Comparison of ENCODE assay signal across 27 cellular contexts in the genomic region with DNA sequence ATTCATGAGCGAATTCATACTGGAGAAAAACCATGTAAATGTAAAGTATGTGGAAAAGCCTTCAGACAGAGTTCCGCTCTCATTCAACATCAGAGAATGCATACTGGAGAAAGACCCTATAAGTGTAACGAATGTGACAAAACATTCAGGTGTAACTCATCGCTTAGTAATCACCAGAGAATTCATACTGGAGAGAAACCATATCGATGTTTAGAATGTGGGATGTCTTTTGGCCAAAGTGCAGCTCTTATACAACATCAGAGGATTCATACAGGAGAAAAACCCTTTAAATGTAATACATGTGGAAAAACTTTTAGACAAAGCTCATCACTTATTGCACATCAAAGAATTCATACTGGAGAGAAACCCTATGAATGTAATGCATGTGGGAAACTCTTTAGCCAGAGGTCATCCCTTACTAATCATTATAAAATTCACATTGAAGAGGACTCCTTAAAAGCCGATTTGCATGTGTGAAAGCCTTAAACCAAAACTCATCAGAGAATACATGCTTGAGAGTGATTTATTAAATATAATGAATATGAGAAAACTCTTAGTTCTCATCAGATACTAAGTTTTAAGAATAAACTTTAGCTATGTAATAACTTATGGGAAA. TPM values are rescaled to one million over a fixed set of nuclear protein-coding genes. Genes with fewer than 3 reads are reported as not detected.
"Had no signal": no experiment of that assay in that cellular context is flagged by ENCODE, and none has a peak within 500 bp of the region (broad histone marks: within the 10 kb centered on the region; RNA-seq: fewer than 3 reads in every experiment).

No MANE protein-coding gene starts in this region.

- DNase-seq: activated CD4-positive, alpha-beta memory T cell treated with anti-CD3 and anti-CD28 coated beads for 36 hours; activated CD4-positive, alpha-beta T cell treated with anti-CD3 and anti-CD28 coated beads, Interleukin-2, amount 10 ng/mL, durations not matched to agents 7 days and 5 days; activated CD4-positive, CD25-positive, alpha-beta regulatory T cell; activated CD8-positive, alpha-beta memory T cell treated with anti-CD3 and anti-CD28 coated beads for 24 hours; activated effector memory CD4-positive, alpha-beta T cell treated with anti-CD3 and anti-CD28 coated beads, Interleukin-2, amount 50 U/mL, for 16 hours; activated naive CD4-positive, alpha-beta T cell treated with Interleukin-2 at 50 U/mL for 16 hours; activated naive CD8-positive, alpha-beta T cell treated with anti-CD3 and anti-CD28 coated beads, Interleukin-2, amount 50 U/mL, for 24 hours; activated T-cell treated with anti-CD3 and anti-CD28 coated beads, Interleukin-2, amount 50 U/mL, for 4 hours; amygdala; brain microvascular endothelial cell; Karpas-422; MM.1S; NCI-H1105; NCI-H1436; NCI-H187; NCI-H2081; NCI-H446; NCI-H524; NCI-H82; SIG-M5; T-cell had no signal

- H3K27me3 ChIP-seq: brain microvascular endothelial cell, cardiac muscle cell had no signal

- ATAC-seq: activated naive CD4-positive, alpha-beta T cell treated with anti-CD3 and anti-CD28 coated beads, Interleukin-2, amount 50 U/mL, for 72 hours; activated naive CD8-positive, alpha-beta T cell treated with anti-CD3 and anti-CD28 coated beads, Interleukin-2, amount 50 U/mL, for 24 hours; activated T-cell treated with anti-CD3 and anti-CD28 coated beads, Interleukin-2, amount 50 U/mL, for 4 hours; T-cell had no signal

- H3K4me3 ChIP-seq: cardiac muscle cell had no signal

- H3K27ac ChIP-seq: brain microvascular endothelial cell, cardiac muscle cell, VCaP had no signal

RNA-seq across cellular contexts. Expression of a gene that starts 11.8 kb away (rescaled TPM):
- total RNA-seq: RPMI7951; T-helper 2 cell treated with Interferon-gamma antibody and Interleukin-4, amounts not matched to agents 100 ng/mL and 5 ng/mL, for 36 hours had no signal

RNA-seq across cellular contexts. Expression of a gene that starts 57.1 kb away (rescaled TPM):
- total RNA-seq: activated CD4-positive, alpha-beta memory T cell treated with anti-CD3 and anti-CD28 coated beads for 36 hours; activated CD4-positive, alpha-beta T cell treated with anti-CD3 and anti-CD28 coated beads, Interleukin-2, amount 10 ng/mL, durations not matched to agents 7 days and 5 days; activated naive CD4-positive, alpha-beta T cell treated with anti-CD3 and anti-CD28 coated beads, Interleukin-2, amount 50 U/mL, for 72 hours; activated T-cell treated with anti-CD3 and anti-CD28 coated beads, Interleukin-2, amount 50 U/mL, for 4 hours; OCI-LY7; RPMI7951 had no signal
